ENCODE assay signal across 7 cellular contexts in the genomic region with DNA sequence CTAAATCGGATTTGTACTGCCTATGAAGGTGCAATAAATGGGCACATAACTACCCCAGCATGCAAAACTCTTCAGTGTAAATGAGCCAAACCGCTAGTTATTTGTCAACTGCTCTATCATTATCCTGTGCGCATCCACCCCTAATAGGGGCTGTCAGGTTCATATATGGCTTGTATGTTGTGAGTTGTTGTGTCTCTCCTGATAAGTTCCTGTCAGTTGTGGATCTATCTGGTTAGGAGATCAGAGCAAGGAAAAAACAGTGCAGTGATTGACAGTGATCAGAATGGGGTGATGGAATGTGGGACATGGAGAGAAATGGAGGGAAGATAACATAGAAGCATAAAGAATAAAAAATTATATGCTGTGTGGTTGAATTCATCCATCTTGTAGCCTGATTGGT.
"Had no signal": no experiment of that assay in that cellular context is flagged by ENCODE, and none has a peak within 500 bp of the region (broad histone marks: within the 10 kb centered on the region; RNA-seq: fewer than 3 reads in every experiment).

No MANE protein-coding gene starts in this region.

- H3K27ac ChIP-seq: HL-60 had no signal

- H3K27me3 Mint-ChIP-seq: IgD-negative memory B cell had no signal

- H3K4me3 ChIP-seq: K562 had no signal

- H3K27ac Mint-ChIP-seq: IgD-negative memory B cell had no signal

- FAIRE-seq: HepG2, HTR-8/SVneo, K562 had no signal

- H3K4me3 Mint-ChIP-seq: IgD-negative memory B cell had no signal

- H3K4me1 Mint-ChIP-seq: IgD-negative memory B cell had no signal

- DNase-seq: IMR-90, KBM-7 had no signal

- H3K36me3 Mint-ChIP-seq: IgD-negative memory B cell had no signal
